ENCODE assay signal across 23 cellular contexts in genomic region chr22:37481347-37481907, GRCh38. TPM values are rescaled to one million over a fixed set of nuclear protein-coding genes. Genes with fewer than 3 reads are reported as not detected.
DNase-seq lines count a peak whose midpoint lies in the region; ATAC-seq and TF ChIP-seq lines count a peak whose summit lies in the region.
"Had no signal": no experiment of that assay in that cellular context is flagged by ENCODE, and none has a peak within 500 bp of the region (broad histone marks: within the 10 kb centered on the region; RNA-seq: fewer than 3 reads in every experiment).

No MANE protein-coding gene starts in this region.

- ATAC-seq in activated B cell treated with CpG ODN at 0.5 μM for 24 hours (ENCODE audit: low read depth): no peak
- ATAC-seq in stimulated activated memory B cell treated with anti-CD40 and anti-IgM and Interleukin-4, amounts not matched to agents 10 μg/mL and 1 μg/mL and 100 μg/mL, for 72 hours: no peak
- no peak for ATAC-seq in SK-N-SH treated with all-trans-retinoic acid at 6 μM for 48 hours
- no peak for ATAC-seq in GM18873 (IDR thresholded peaks at IDR 0.05; ENCODE audit: low FRiP score, unreplicated experiment)
- ATAC-seq: pancreas had no signal

- no peaks in the 10 kb centered on the region for H3K27me3 Mint-ChIP-seq in activated naive CD4-positive, alpha-beta T cell treated with anti-CD3 and anti-CD28 coated beads, Interleukin-2, amount 10 ng/mL, durations not matched to agents 7 days and 5 days
- no peaks in the 10 kb centered on the region for H3K27me3 Mint-ChIP-seq in activated B cell treated with CpG ODN at 0.5 μM for 24 hours
- H3K27me3 Mint-ChIP-seq in stimulated activated memory B cell treated with anti-CD40 and anti-IgM and Interleukin-4, amounts not matched to agents 10 μg/mL and 1 μg/mL and 100 μg/mL, for 72 hours: no peaks in the 10 kb centered on the region

- H3K27ac ChIP-seq in effector memory CD4-positive, alpha-beta T cell (ENCODE audit: insufficient read depth, low read length, poor library complexity, severe bottlenecking): peak overlapping the region; percentile 36
- H3K27ac ChIP-seq: HL-60, pancreas, sigmoid colon had no signal

- H3K4me3 ChIP-seq in effector memory CD4-positive, alpha-beta T cell (ENCODE audit: insufficient read depth, low read depth, low read length, poor library complexity, severe bottlenecking): no peak overlapping the region
- H3K4me3 ChIP-seq: HAP-1, pancreas, sigmoid colon had no signal

- DNase-seq in activated naive CD4-positive, alpha-beta T cell treated with anti-CD3 and anti-CD28 coated beads, Interleukin-2, amount 10 ng/mL, durations not matched to agents 7 days and 5 days: no peak
- DNase-seq in activated naive CD4-positive, alpha-beta T cell (lab: John Stamatoyannopoulos, UW): no peak
- no peak for DNase-seq in activated B cell treated with CpG ODN at 0.5 μM for 24 hours
- no peak for DNase-seq in effector memory CD4-positive, alpha-beta T cell
- DNase-seq in dedifferentiated amniotic fluid mesenchymal stem cell (ENCODE audit: extremely low spot score): no peak
- DNase-seq: central memory CD4-positive, alpha-beta T cell; COR-L47; effector CD8-positive, alpha-beta T cell; NCI-H1694 treated with DMSO at 0.1 percent for 48 hours; NCI-H226; NK-92 treated with Interleukin-12 subunit alpha and Interleukin-12 subunit beta, amount 100 ng/mL, for 24 hours; pancreas; RPMI8226; sigmoid colon; stimulated activated CD4-positive, alpha-beta T cell treated with anti-CD3 and anti-CD28 coated beads, Interleukin-2, amount 100 ng/mL, for 24 hours had no signal

- POLR2A ChIA-PET in activated B cell treated with CpG ODN at 0.5 μM for 24 hours (lab: Charles Lee): interaction anchor here (0.7 kb wide), 1 partner anchor 109 kb away, joined by 3 read pairs; no protein-coding TSS in a partner anchor

- intact Hi-C loops in activated B cell treated with CpG ODN at 0.5 μM for 24 hours (cut with micrococcal nuclease): no loop called here

- H3K9me3 Mint-ChIP-seq in activated naive CD4-positive, alpha-beta T cell treated with anti-CD3 and anti-CD28 coated beads, Interleukin-2, amount 10 ng/mL, durations not matched to agents 7 days and 5 days: no peaks in the 10 kb centered on the region
- no peaks in the 10 kb centered on the region for H3K9me3 Mint-ChIP-seq in activated B cell treated with CpG ODN at 0.5 μM for 24 hours
- no peaks in the 10 kb centered on the region for H3K9me3 Mint-ChIP-seq in stimulated activated memory B cell treated with anti-CD40 and anti-IgM and Interleukin-4, amounts not matched to agents 10 μg/mL and 1 μg/mL and 100 μg/mL, for 72 hours

- H3K36me3 ChIP-seq in effector memory CD4-positive, alpha-beta T cell (ENCODE audit: control insufficient read depth, insufficient read depth, low read length): peaks cover 53% of the 10 kb centered on the region
- H3K36me3 ChIP-seq: pancreas, sigmoid colon had no signal

- H3K9me3 ChIP-seq in effector memory CD4-positive, alpha-beta T cell (ENCODE audit: control insufficient read depth, low read length): no peaks in the 10 kb centered on the region
- H3K9me3 ChIP-seq: HAP-1, pancreas, sigmoid colon had no signal

- H3K27ac Mint-ChIP-seq in activated naive CD4-positive, alpha-beta T cell treated with anti-CD3 and anti-CD28 coated beads, Interleukin-2, amount 10 ng/mL, durations not matched to agents 7 days and 5 days: peak overlapping the region; percentile 93
- H3K27ac Mint-ChIP-seq in activated B cell treated with CpG ODN at 0.5 μM for 24 hours: peak overlapping the region; percentile 46
- peak overlapping the region; percentile 95 for H3K27ac Mint-ChIP-seq in stimulated activated memory B cell treated with anti-CD40 and anti-IgM and Interleukin-4, amounts not matched to agents 10 μg/mL and 1 μg/mL and 100 μg/mL, for 72 hours

- H3K27me3 ChIP-seq in effector memory CD4-positive, alpha-beta T cell (replicated peaks; ENCODE audit: control insufficient read depth, insufficient read depth, low read length, poor library complexity, severe bottlenecking): no peaks in the 10 kb centered on the region
- H3K27me3 ChIP-seq: pancreas had no signal

- H3K4me1 Mint-ChIP-seq in activated naive CD4-positive, alpha-beta T cell treated with anti-CD3 and anti-CD28 coated beads, Interleukin-2, amount 10 ng/mL, durations not matched to agents 7 days and 5 days: peaks cover 32% of the 10 kb centered on the region
- peaks cover 37% of the 10 kb centered on the region for H3K4me1 Mint-ChIP-seq in activated B cell treated with CpG ODN at 0.5 μM for 24 hours
- H3K4me1 Mint-ChIP-seq in stimulated activated memory B cell treated with anti-CD40 and anti-IgM and Interleukin-4, amounts not matched to agents 10 μg/mL and 1 μg/mL and 100 μg/mL, for 72 hours: peaks cover 38% of the 10 kb centered on the region

- TF ChIP-seq CTCF in activated B cell treated with CpG ODN at 0.5 μM for 24 hours (IDR thresholded peaks at IDR 0.05): no peak

- H3K4me1 ChIP-seq in effector memory CD4-positive, alpha-beta T cell (ENCODE audit: control insufficient read depth, insufficient read depth, low read length, poor library complexity, severe bottlenecking): peaks cover 36% of the 10 kb centered on the region
- H3K4me1 ChIP-seq: pancreas had no signal

- H3K36me3 Mint-ChIP-seq in activated naive CD4-positive, alpha-beta T cell treated with anti-CD3 and anti-CD28 coated beads, Interleukin-2, amount 10 ng/mL, durations not matched to agents 7 days and 5 days: peaks cover 53% of the 10 kb centered on the region
- H3K36me3 Mint-ChIP-seq in activated B cell treated with CpG ODN at 0.5 μM for 24 hours (ENCODE audit: low read depth): peaks cover 66% of the 10 kb centered on the region
- H3K36me3 Mint-ChIP-seq in stimulated activated memory B cell treated with anti-CD40 and anti-IgM and Interleukin-4, amounts not matched to agents 10 μg/mL and 1 μg/mL and 100 μg/mL, for 72 hours: peaks cover 40% of the 10 kb centered on the region

- CTCF ChIA-PET in activated naive CD4-positive, alpha-beta T cell treated with anti-CD3 and anti-CD28 coated beads, Interleukin-2, amount 10 ng/mL, durations not matched to agents 7 days and 5 days (lab: Charles Lee): interaction anchor here (1.6 to 4.8 kb wide), 2 partner anchors 8 to 11 kb away, joined by 4 to 26 read pairs; no protein-coding TSS in a partner anchor
- CTCF ChIA-PET in activated B cell treated with CpG ODN at 0.5 μM for 24 hours (lab: Charles Lee): no interaction called here

- peak overlapping the region; percentile 89 for H3K4me3 Mint-ChIP-seq in activated naive CD4-positive, alpha-beta T cell treated with anti-CD3 and anti-CD28 coated beads, Interleukin-2, amount 10 ng/mL, durations not matched to agents 7 days and 5 days
- no peak overlapping the region for H3K4me3 Mint-ChIP-seq in activated B cell treated with CpG ODN at 0.5 μM for 24 hours
- no peak overlapping the region for H3K4me3 Mint-ChIP-seq in stimulated activated memory B cell treated with anti-CD40 and anti-IgM and Interleukin-4, amounts not matched to agents 10 μg/mL and 1 μg/mL and 100 μg/mL, for 72 hours

TF ChIP-seq in SK-N-SH treated with all-trans-retinoic acid at 6 μM for 48 hours, 23 proteins besides CTCF, POLR2A, EP300 and RAD21 (continues in another document):
- TF ChIP-seq CSRNP3 (CRISPR knock-in tag; IDR thresholded peaks at IDR 0.05) (no peak), ARNTL (CRISPR knock-in tag; IDR thresholded peaks at IDR 0.05; ENCODE audit: borderline replicate concordance, low read depth) (no peak), OSR1 (CRISPR knock-in tag; IDR thresholded peaks at IDR 0.05) (no peak), GLIS3 (CRISPR knock-in tag; IDR thresholded peaks at IDR 0.05) (no peak), PPARA (CRISPR knock-in tag; IDR thresholded peaks at IDR 0.05; ENCODE audit: borderline replicate concordance) (no peak), TSHZ2 (CRISPR knock-in tag; IDR thresholded peaks at IDR 0.05) (no peak), ZNF565 (CRISPR knock-in tag; conservative IDR thresholded peaks at IDR 0.05; ENCODE audit: low read depth) (no peak), ISL1 (CRISPR knock-in tag; IDR thresholded peaks at IDR 0.05) (no peak), BACH2 (CRISPR knock-in tag; IDR thresholded peaks at IDR 0.05; ENCODE audit: borderline replicate concordance) (no peak)

RNA-seq across cellular contexts. Expression of gene MFNG, which starts 4.8 kb away (rescaled TPM):
- total RNA-seq in activated B cell treated with CpG ODN at 0.5 μM for 24 hours: 86.1 and 90.6 TPM in 2 replicates
- total RNA-seq: fibroblast of lung, IMR-90 had no signal

RNA-seq across cellular contexts. Expression of gene CARD10, which starts 37.8 kb away (rescaled TPM):
- not detected in 2 replicates for total RNA-seq in activated B cell treated with CpG ODN at 0.5 μM for 24 hours

RNA-seq across cellular contexts. Expression of gene ELFN2, which starts 54.1 kb away (rescaled TPM):
- total RNA-seq in activated B cell treated with CpG ODN at 0.5 μM for 24 hours: not detected in 2 replicates
- total RNA-seq: subcutaneous adipose tissue had no signal
